ENCODE assay signal across 1 cellular context in genomic region chr10:5945561-5946418, GRCh38.
A peak's percentile ranks its signal among the peaks of the same experiment; 100 is the strongest.
TF ChIP-seq lines count a peak whose summit lies in the region.

No MANE protein-coding gene starts in this region.

TF ChIP-seq in K562, 482 proteins besides CTCF, POLR2A, EP300 and RAD21:
- TF ChIP-seq NFIC (IDR thresholded peaks at IDR 0.05): peak; percentile 48; the same call in 1 of the 2 replicates
- no peak for TF ChIP-seq ZNF165 (CRISPR knock-in tag; IDR thresholded peaks at IDR 0.05; ENCODE audit: borderline replicate concordance)
- TF ChIP-seq ZKSCAN3 (CRISPR knock-in tag; IDR thresholded peaks at IDR 0.05): no peak
- no peak for TF ChIP-seq ZNF778 (CRISPR knock-in tag; IDR thresholded peaks at IDR 0.05)
- 0 out of 2 replicates have a peak, but pooled peaks have one; percentile 52 for TF ChIP-seq ZNF740 (CRISPR knock-in tag; IDR thresholded peaks at IDR 0.05)
- no peak for TF ChIP-seq ZNF740 (tag; IDR thresholded peaks at IDR 0.05)
- no peak for TF ChIP-seq CGGBP1 (CRISPR knock-in tag; IDR thresholded peaks at IDR 0.05)
